Comparison of ENCODE assay signal across 35 cellular contexts in genomic region chr6:150183105-150183504, GRCh38. TPM values are rescaled to one million over a fixed set of nuclear protein-coding genes. Genes with fewer than 3 reads are reported as not detected.
A peak's percentile ranks its signal among the peaks of the same experiment; 100 is the strongest.
DNase-seq lines count a peak whose midpoint lies in the region; ATAC-seq and TF ChIP-seq lines count a peak whose summit lies in the region.
"Had no signal": no experiment of that assay in that cellular context is flagged by ENCODE, and none has a peak within 500 bp of the region (broad histone marks: within the 10 kb centered on the region; RNA-seq: fewer than 3 reads in every experiment).

No MANE protein-coding gene starts in this region.

- peaks cover 0 to 5% (median 0%) of the 10 kb centered on the region in 11 experiments; a peak in 2 of 22 replicates for H3K9me3 ChIP-seq in BLaER1 treated with 17β-estradiol and CSF1 and Interleukin-3, amounts not matched to agents 10 nM and 100 nM (replicated peaks in 1 of 11)
- H3K9me3 ChIP-seq in mucosa of descending colon (no peaks in the 10 kb centered on the region), SK-N-SH (no peaks in the 10 kb centered on the region)
- H3K9me3 ChIP-seq: neutrophil, prostate gland had no signal

- peak overlapping the region in 6 of 11 experiments; percentile 2 to 69 (median 28); a peak in 8 of 22 replicates for H3K4me2 ChIP-seq in BLaER1 treated with 17β-estradiol and CSF1 and Interleukin-3, amounts not matched to agents 10 nM and 100 nM
- no peak overlapping the region for H3K4me2 ChIP-seq in SK-N-SH

- CTCF ChIA-PET in SK-N-SH (lab: Yijun Ruan, JAX) = no interaction called here

- TF ChIP-seq EP300 in SK-N-SH (IDR thresholded peaks at IDR 0.05; ENCODE audit: borderline replicate concordance in 1 of 2, low read depth in 1 of 2, low read length in 1 of 2) = no peak

- H3K4me3 ChIP-seq in BLaER1 treated with 17β-estradiol and CSF1 and Interleukin-3, amounts not matched to agents 10 nM and 100 nM = no peak overlapping the region
- H3K4me3 ChIP-seq in mucosa of descending colon (no peak overlapping the region), SK-N-SH (ENCODE audit: low read depth in 2 of 2, low read length in 1 of 2) (no peak overlapping the region)
- H3K4me3 ChIP-seq: prostate gland had no signal

- peaks cover 6% of the 10 kb centered on the region for H3K27me3 Mint-ChIP-seq in activated T-helper 17 cell treated with anti-CD3 and anti-CD28 coated beads, Interleukin-2, amount 50 U/mL, for 72 hours
- H3K27me3 Mint-ChIP-seq: CD4-positive, alpha-beta T cell; type B pancreatic cell had no signal

- peak; percentile 21 for ATAC-seq in activated T-helper 17 cell treated with anti-CD3 and anti-CD28 coated beads, Interleukin-2, amount 50 U/mL, for 72 hours (replicated peaks)
- ATAC-seq in mucosa of descending colon (peak; percentile 51), HG03280 (IDR thresholded peaks at IDR 0.05; ENCODE audit: unreplicated experiment) (no peak)
- ATAC-seq: activated CD8-positive, alpha-beta memory T cell treated with anti-CD3 and anti-CD28 coated beads, Interleukin-2, amount 10 ng/mL, durations not matched to agents 7 days and 5 days; esophagus mucosa; left ventricle myocardium superior; naive thymus-derived CD4-positive, alpha-beta T cell; Right ventricle myocardium inferior; SK-N-SH treated with all-trans-retinoic acid at 6 μM for 48 hours had no signal

- DNase-seq in NOMO-1 (lab: John Stamatoyannopoulos, UW; ENCODE audit: unreplicated experiment in 2 of 2) (peak; percentile 17 to 77), mucosa of descending colon (no peak), SK-N-SH (no peak), NCI-H2227 (lab: John Stamatoyannopoulos, UW; ENCODE audit: unreplicated experiment) (no peak)
- no peak for DNase-seq in stimulated activated naive CD4-positive, alpha-beta T cell (lab: John Stamatoyannopoulos, UW)
- DNase-seq: 8988T; activated CD4-positive, alpha-beta T cell treated with anti-CD3 and anti-CD28 coated beads, Interleukin-2, amount 50 U/mL, for 4 hours; activated CD4-positive, CD25-positive, alpha-beta regulatory T cell; activated CD8-positive, alpha-beta memory T cell treated with anti-CD3 and anti-CD28 coated beads, Interleukin-2, amount 10 ng/mL, durations not matched to agents 7 days and 5 days; activated naive CD4-positive, alpha-beta T cell; activated T-cell treated with anti-CD3 and anti-CD28 coated beads, Interleukin-2, amount 50 U/mL, for 48 hours; CD4-positive, alpha-beta T cell; central memory CD4-positive, alpha-beta T cell; DND-41; islet precursor cell; left ventricle myocardium superior; naive thymus-derived CD4-positive, alpha-beta T cell; NCI-H1417; NCI-H2029 treated with DMSO at 0.1 percent for 48 hours; NCI-H2227 treated with DMSO at 0.1 percent for 48 hours; stimulated activated CD4-positive, alpha-beta T cell treated with anti-CD3 and anti-CD28 coated beads, Interleukin-4, amount 100 ng/mL, for 24 hours had no signal

- H3K27ac ChIP-seq in BLaER1 treated with 17β-estradiol and CSF1 and Interleukin-3, amounts not matched to agents 10 nM and 100 nM = peak overlapping the region in 2 of 11 experiments; percentile 7 to 15; a peak in 2 of 22 replicates
- no peak overlapping the region for H3K27ac ChIP-seq in SK-N-SH (ENCODE audit: low read depth in 2 of 2, low read length in 1 of 2)
- H3K27ac ChIP-seq: neutrophil, prostate gland had no signal

- intact Hi-C loops in mucosa of descending colon (cut with DNase I, micrococcal nuclease) = no loop called here

- no peaks in the 10 kb centered on the region for H3K36me3 Mint-ChIP-seq in activated T-helper 17 cell treated with anti-CD3 and anti-CD28 coated beads, Interleukin-2, amount 50 U/mL, for 72 hours (ENCODE audit: low read depth)
- H3K36me3 Mint-ChIP-seq: activated CD8-positive, alpha-beta memory T cell treated with anti-CD3 and anti-CD28 coated beads, Interleukin-2, amount 10 ng/mL, durations not matched to agents 7 days and 5 days; naive thymus-derived CD4-positive, alpha-beta T cell; type B pancreatic cell had no signal

- no peaks in the 10 kb centered on the region for H4K20me1 ChIP-seq in BLaER1 treated with 17β-estradiol and CSF1 and Interleukin-3, amounts not matched to agents 10 nM and 100 nM
- H4K20me1 ChIP-seq in SK-N-SH (ENCODE audit: insufficient read depth) = no peaks in the 10 kb centered on the region

- TF ChIP-seq CTCF in mucosa of descending colon (IDR thresholded peaks at IDR 0.05) (no peak), SK-N-SH (IDR thresholded peaks at IDR 0.05) (no peak)

- WGBS in SK-N-SH (ENCODE audit: low lambda C conversion rate) = 6% methylated on average over 4 of the region's 4 CpGs

- H3K9me3 Mint-ChIP-seq in activated T-helper 17 cell treated with anti-CD3 and anti-CD28 coated beads, Interleukin-2, amount 50 U/mL, for 72 hours = no peaks in the 10 kb centered on the region
- H3K9me3 Mint-ChIP-seq: CD4-positive, alpha-beta T cell; dendritic cell treated with granulocyte-macrophage colony-stimulating factor and Interleukin-4, amounts not matched to agents 40 ng/mL and 50 ng/mL, for 4 days; T-helper 1 cell treated with Interleukin-12 subunit alpha and Interleukin-12 subunit beta and Interleukin-4 antibody, amounts not matched to agents 30 μg/mL and 1 μg/mL, for 36 hours; type B pancreatic cell had no signal

- TF ChIP-seq RAD21 in SK-N-SH (IDR thresholded peaks at IDR 0.05; ENCODE audit: low read length) = no peak

- H3K4me3 Mint-ChIP-seq in activated T-helper 17 cell treated with anti-CD3 and anti-CD28 coated beads, Interleukin-2, amount 50 U/mL, for 72 hours = no peak overlapping the region
- H3K4me3 Mint-ChIP-seq: activated CD8-positive, alpha-beta memory T cell treated with anti-CD3 and anti-CD28 coated beads, Interleukin-2, amount 10 ng/mL, durations not matched to agents 7 days and 5 days; CD4-positive, alpha-beta T cell; dendritic cell treated with granulocyte-macrophage colony-stimulating factor and Interleukin-4, amounts not matched to agents 40 ng/mL and 50 ng/mL, for 4 days; naive thymus-derived CD4-positive, alpha-beta T cell; T-helper 1 cell treated with Interleukin-12 subunit alpha and Interleukin-12 subunit beta and Interleukin-4 antibody, amounts not matched to agents 30 μg/mL and 1 μg/mL, for 36 hours; type B pancreatic cell had no signal

- no peaks in the 10 kb centered on the region for H3F3A ChIP-seq in SK-N-SH (replicated peaks; ENCODE audit: insufficient read depth)

- H3K27ac Mint-ChIP-seq in activated T-helper 17 cell treated with anti-CD3 and anti-CD28 coated beads, Interleukin-2, amount 50 U/mL, for 72 hours = no peak overlapping the region
- H3K27ac Mint-ChIP-seq: activated CD8-positive, alpha-beta memory T cell treated with anti-CD3 and anti-CD28 coated beads, Interleukin-2, amount 10 ng/mL, durations not matched to agents 7 days and 5 days; CD4-positive, alpha-beta T cell; dendritic cell treated with granulocyte-macrophage colony-stimulating factor and Interleukin-4, amounts not matched to agents 40 ng/mL and 50 ng/mL, for 4 days; naive thymus-derived CD4-positive, alpha-beta T cell; T-helper 1 cell treated with Interleukin-12 subunit alpha and Interleukin-12 subunit beta and Interleukin-4 antibody, amounts not matched to agents 30 μg/mL and 1 μg/mL, for 36 hours; type B pancreatic cell had no signal

- H2AFZ ChIP-seq in SK-N-SH (ENCODE audit: low read depth) = no peak overlapping the region

- H3K27me3 ChIP-seq in BLaER1 treated with 17β-estradiol and CSF1 and Interleukin-3, amounts not matched to agents 10 nM and 100 nM = no peaks in the 10 kb centered on the region
- H3K27me3 ChIP-seq in SK-N-SH (ENCODE audit: insufficient read depth) = no peaks in the 10 kb centered on the region; the same call in 1 of the 2 replicates
- H3K27me3 ChIP-seq: neutrophil had no signal

- H3K4me1 ChIP-seq in BLaER1 treated with 17β-estradiol and CSF1 and Interleukin-3, amounts not matched to agents 10 nM and 100 nM = peaks cover 22 to 57% (median 30%) of the 10 kb centered on the region in 10 experiments
- H3K4me1 ChIP-seq in mucosa of descending colon (ENCODE audit: low read depth) (peaks cover 20% of the 10 kb centered on the region), SK-N-SH (ENCODE audit: control insufficient read depth in 1 of 2, insufficient read depth in 2 of 2, low read depth in 1 of 2, low read length in 1 of 2) (no peaks in the 10 kb centered on the region)
- H3K4me1 ChIP-seq: prostate gland had no signal

- no peaks in the 10 kb centered on the region for H3K36me3 ChIP-seq in BLaER1 treated with 17β-estradiol and CSF1 and Interleukin-3, amounts not matched to agents 10 nM and 100 nM
- no peaks in the 10 kb centered on the region for H3K36me3 ChIP-seq in mucosa of descending colon (ENCODE audit: low read depth)
- no peaks in the 10 kb centered on the region for H3K36me3 ChIP-seq in SK-N-SH (replicated peaks in 1 of 2; ENCODE audit: control insufficient read depth in 1 of 2, insufficient read depth in 2 of 2, low read length in 1 of 2)
- H3K36me3 ChIP-seq: neutrophil, prostate gland had no signal

- no peak overlapping the region for H3K9ac ChIP-seq in BLaER1 treated with 17β-estradiol and CSF1 and Interleukin-3, amounts not matched to agents 10 nM and 100 nM
- H3K9ac ChIP-seq in SK-N-SH = no peak overlapping the region

- H3K9me2 ChIP-seq in SK-N-SH = no peaks in the 10 kb centered on the region

- POLR2A ChIA-PET in SK-N-SH (lab: Yijun Ruan, JAX) = no interaction called here

- no peaks in the 10 kb centered on the region for H3K79me2 ChIP-seq in SK-N-SH (ENCODE audit: insufficient read depth)

- no peaks in the 10 kb centered on the region for H3K4me1 Mint-ChIP-seq in activated T-helper 17 cell treated with anti-CD3 and anti-CD28 coated beads, Interleukin-2, amount 50 U/mL, for 72 hours

TF ChIP-seq in SK-N-SH, 30 proteins besides CTCF, POLR2A, EP300 and RAD21 (continues in another document):
- TF ChIP-seq TCF12 (IDR thresholded peaks at IDR 0.05) (no peak), GATA2 (CRISPR knock-in tag; IDR thresholded peaks at IDR 0.05) (no peak), MAX (IDR thresholded peaks at IDR 0.05; ENCODE audit: low read depth) (no peak), FOXM1 (IDR thresholded peaks at IDR 0.05; ENCODE audit: low read depth) (no peak), TAF1 (IDR thresholded peaks at IDR 0.05; ENCODE audit: borderline replicate concordance, low read depth, low read length) (no peak), FOSL2 (IDR thresholded peaks at IDR 0.05; ENCODE audit: borderline replicate concordance, low read depth) (no peak), SMC3 (IDR thresholded peaks at IDR 0.05; ENCODE audit: low read depth, low read length) (no peak), CHD2 (IDR thresholded peaks at IDR 0.05; ENCODE audit: low read length, partially characterized antibody) (no peak)

RNA-seq across cellular contexts. Expression of gene PPP1R14C, which starts 40.3 kb away (rescaled TPM):
- not detected for total RNA-seq in activated T-helper 17 cell treated with anti-CD3 and anti-CD28 coated beads, Interleukin-2, amount 50 U/mL, for 72 hours
- 10 to 100 TPM; 11.1 to 33.5 (median 25.2) TPM for total RNA-seq in mucosa of descending colon
- not detected in 2 replicates for polyA plus RNA-seq in SK-N-SH (2012; rRNA removed)
- polyA plus RNA-seq in SK-N-SH (2012; cell fraction: cytosol; rRNA removed) = not detected in 2 replicates
- polyA plus RNA-seq in SK-N-SH (2012; cell fraction: nucleus; rRNA removed) = not detected in 2 replicates
- total RNA-seq: CD4-positive, alpha-beta T cell; fibroblast of villous mesenchyme; H4; M059J; naive thymus-derived CD4-positive, alpha-beta T cell had no signal
- polyA plus RNA-seq: naive thymus-derived CD4-positive, alpha-beta T cell had no signal

Comparison
In these comparisons a context has a peak if more than half of its experiments do, and no peak if none do; other contexts are left out.
1. DNase-seq: peak in NOMO-1 (2 of 2); none in mucosa of descending colon (0 of 3), stimulated activated naive CD4-positive, alpha-beta T cell (0 of 6), SK-N-SH (single experiment) and NCI-H2227 (single experiment).
2. RNA of gene PPP1R14C, which starts 40.3 kb away (total RNA-seq): 11.1 to 33.5 TPM in mucosa of descending colon; not detected in activated T-helper 17 cell treated with anti-CD3 and anti-CD28 coated beads, Interleukin-2, amount 50 U/mL, for 72 hours; every median in the first group is over 10 times any median in the second.